1 cellular context compared by ENCODE assay signal in genomic region chr7:28173531-28173930, GRCh38.
TF ChIP-seq lines count a peak whose summit lies in the region.

No MANE protein-coding gene starts in this region.

TF ChIP-seq in IMR-90, 13 proteins besides CTCF, POLR2A, EP300 and RAD21:
- no peak for TF ChIP-seq NFE2L2 (IDR thresholded peaks at IDR 0.05; ENCODE audit: low read depth, low read length)
- TF ChIP-seq CHD1 (IDR thresholded peaks at IDR 0.05; ENCODE audit: low read depth, low read length) = no peak
- no peak for TF ChIP-seq RCOR1 (IDR thresholded peaks at IDR 0.05; ENCODE audit: insufficient replicate concordance, low read length)
- TF ChIP-seq USF2 (IDR thresholded peaks at IDR 0.05; ENCODE audit: low read depth, low read length) = no peak
- no peak for TF ChIP-seq MAZ (IDR thresholded peaks at IDR 0.05; ENCODE audit: borderline replicate concordance, low read depth, low read length)
- TF ChIP-seq ELK1 (IDR thresholded peaks at IDR 0.05; ENCODE audit: borderline replicate concordance, low read depth, low read length) = no peak
- TF ChIP-seq SMC3 (IDR thresholded peaks at IDR 0.05; ENCODE audit: low read depth, low read length) = no peak
- no peak for TF ChIP-seq FOS (IDR thresholded peaks at IDR 0.05; ENCODE audit: low read depth, low read length)
